1 cellular context compared by ENCODE assay signal in genomic region chr6:33213166-33213988, GRCh38.
TF ChIP-seq lines count a peak whose summit lies in the region.

No MANE protein-coding gene starts in this region.

TF ChIP-seq in SK-N-SH, 30 proteins besides CTCF, POLR2A, EP300 and RAD21 (continued from another document):
- no peak for TF ChIP-seq ZBTB33 (IDR thresholded peaks at IDR 0.05; ENCODE audit: borderline replicate concordance, low read depth)
- peak; percentile 40; the same call in 1 of the 2 replicates for TF ChIP-seq POLR2AphosphoS5 (IDR thresholded peaks at IDR 0.05; ENCODE audit: low read depth, low read length)
- peak; percentile 18; the same call in 1 of the 2 replicates for TF ChIP-seq ELF1 (IDR thresholded peaks at IDR 0.05)
